ENCODE assay signal across 1 cellular context in genomic region chr1:46113948-46114347, GRCh38.
A peak's percentile ranks its signal among the peaks of the same experiment; 100 is the strongest.
TF ChIP-seq lines count a peak whose summit lies in the region.

No MANE protein-coding gene starts in this region.

TF ChIP-seq in HepG2, 621 proteins besides CTCF, POLR2A, EP300 and RAD21 (continued from another document):
- TF ChIP-seq USF2 (IDR thresholded peaks at IDR 0.05; ENCODE audit: low read depth, low read length) = 0 out of 2 replicates have a peak, but pooled peaks have one; percentile 10
- peak; percentile 44; the same call in 1 of the 2 replicates for TF ChIP-seq USF2 (CRISPR knock-in tag; IDR thresholded peaks at IDR 0.05; ENCODE audit: borderline replicate concordance)
- TF ChIP-seq POLR2G (IDR thresholded peaks at IDR 0.05; ENCODE audit: low read depth, low read length) = no peak
- TF ChIP-seq ZNF629 (CRISPR knock-in tag; conservative IDR thresholded peaks at IDR 0.05) = no peak
- no peak for TF ChIP-seq MAX (IDR thresholded peaks at IDR 0.05)
- no peak for TF ChIP-seq ZSCAN5A (CRISPR knock-in tag; IDR thresholded peaks at IDR 0.05; ENCODE audit: borderline replicate concordance)
- peak; percentile 30; the same call in 1 of the 2 replicates for TF ChIP-seq HNF4A (CRISPR knock-in tag; IDR thresholded peaks at IDR 0.05)
- no peak for TF ChIP-seq MAFF (IDR thresholded peaks at IDR 0.05; ENCODE audit: low read depth, low read length)
- TF ChIP-seq BORCS8-MEF2B (CRISPR knock-in tag; IDR thresholded peaks at IDR 0.05) = no peak
- no peak for TF ChIP-seq PAWR (CRISPR knock-in tag; IDR thresholded peaks at IDR 0.05; ENCODE audit: borderline replicate concordance)
- TF ChIP-seq ZNF75D (CRISPR knock-in tag; IDR thresholded peaks at IDR 0.05; ENCODE audit: borderline replicate concordance) = no peak
- TF ChIP-seq ZNF207 (IDR thresholded peaks at IDR 0.05; ENCODE audit: borderline replicate concordance) = no peak
- TF ChIP-seq ZNF3 (CRISPR knock-in tag; IDR thresholded peaks at IDR 0.05) = no peak
- TF ChIP-seq FOXP1 (IDR thresholded peaks at IDR 0.05) = no peak
- TF ChIP-seq FOXP1 (CRISPR knock-in tag; IDR thresholded peaks at IDR 0.05) = 0 out of 2 replicates have a peak, but pooled peaks have one; percentile 27
- TF ChIP-seq RXRB (CRISPR knock-in tag; IDR thresholded peaks at IDR 0.05; ENCODE audit: borderline replicate concordance) = no peak
TF ChIP-seq in HepG2: peak in this region for 4.
